In the genomic region with DNA sequence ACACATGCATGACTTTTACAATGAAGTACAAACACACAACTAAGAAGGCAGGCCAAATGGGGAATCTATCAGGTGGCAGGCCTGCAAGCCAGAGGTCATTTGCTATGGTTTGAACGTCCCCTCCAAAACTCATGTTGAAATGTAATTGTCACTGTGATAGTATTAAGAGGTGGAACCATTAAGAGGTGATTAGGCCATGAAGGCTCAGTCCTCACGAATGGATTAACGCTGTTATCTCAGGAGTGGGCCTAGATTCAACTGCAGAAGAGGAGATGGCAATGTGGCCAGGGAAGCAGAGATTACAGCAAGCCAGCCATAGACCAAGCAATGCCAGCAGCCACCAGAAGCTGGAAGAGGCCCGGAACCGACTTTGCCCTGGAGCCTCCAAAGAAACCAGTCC, we compare ENCODE assay signal across 29 cellular contexts. TPM values are rescaled to one million over a fixed set of nuclear protein-coding genes. Genes with fewer than 3 reads are reported as not detected.
DNase-seq lines count a peak whose midpoint lies in the region; ATAC-seq and TF ChIP-seq lines count a peak whose summit lies in the region.
"Had no signal": no experiment of that assay in that cellular context is flagged by ENCODE, and none has a peak within 500 bp of the region (broad histone marks: within the 10 kb centered on the region; RNA-seq: fewer than 3 reads in every experiment).

No MANE protein-coding gene starts in this region.

- H3K4me1 ChIP-seq in heart right ventricle: peaks cover 0 to 19% (median 3%) of the 10 kb centered on the region in 9 donors
- H3K4me1 ChIP-seq: BE2C had no signal

- no peaks in the 10 kb centered on the region for H3K36me3 Mint-ChIP-seq in nephron progenitor cell (ENCODE audit: low read depth)
- H3K36me3 Mint-ChIP-seq in activated T-helper 17 cell treated with anti-CD3 and anti-CD28 coated beads, Interleukin-2, amount 50 U/mL, for 72 hours (ENCODE audit: low read depth): peaks cover 5% of the 10 kb centered on the region
- H3K36me3 Mint-ChIP-seq: CD14-positive monocyte had no signal

- DNase-seq in Right ventricle myocardium inferior (ENCODE audit: missing footprints): no peak
- DNase-seq in cardiac septum (ENCODE audit: low spot score): no peak
- DNase-seq in heart right ventricle: no peak
- no peak for DNase-seq in nephron progenitor cell
- no peak for DNase-seq in middle frontal gyrus (ENCODE audit: extremely low spot score, low spot score)
- no peak for DNase-seq in SW480 (ENCODE audit: low spot score)
- DNase-seq: 8988T; ACHN; BE2C; CD8-positive, alpha-beta memory T cell; DMS 273 treated with DMSO at 0.1 percent for 48 hours; DMS79; EL; GDM1; MM.1S; NCI-H2029; NCI-H446; NCI-H524 treated with DMSO at 0.1 percent for 48 hours; NCI-H774; PC-9; SHP77 had no signal

- peak overlapping the region; percentile 39 for H3K27ac Mint-ChIP-seq in nephron progenitor cell
- H3K27ac Mint-ChIP-seq in activated T-helper 17 cell treated with anti-CD3 and anti-CD28 coated beads, Interleukin-2, amount 50 U/mL, for 72 hours: no peak overlapping the region
- H3K27ac Mint-ChIP-seq: CD8-positive, alpha-beta memory T cell had no signal

- peak; percentile 38 for ATAC-seq in Right ventricle myocardium inferior
- ATAC-seq in heart right ventricle: peak in 5 of 8 donors; percentile 12 to 64 (median 14)
- no peak for ATAC-seq in activated T-helper 17 cell treated with anti-CD3 and anti-CD28 coated beads, Interleukin-2, amount 50 U/mL, for 72 hours (replicated peaks)
- no peak for ATAC-seq in GM18517 (IDR thresholded peaks at IDR 0.05; ENCODE audit: unreplicated experiment)
- ATAC-seq: GM12878, HCT116 had no signal

- H3K27me3 Mint-ChIP-seq in nephron progenitor cell (ENCODE audit: low read depth, poor library complexity): no peaks in the 10 kb centered on the region
- no peaks in the 10 kb centered on the region for H3K27me3 Mint-ChIP-seq in activated T-helper 17 cell treated with anti-CD3 and anti-CD28 coated beads, Interleukin-2, amount 50 U/mL, for 72 hours
- H3K27me3 Mint-ChIP-seq: CD8-positive, alpha-beta memory T cell; IgD-negative memory B cell had no signal

- TF ChIP-seq CTCF in heart right ventricle (IDR thresholded peaks at IDR 0.05) (no peak), nephron progenitor cell (IDR thresholded peaks at IDR 0.05) (no peak)

- WGBS in heart right ventricle, 2 donors: 42 to 60% methylated on average over 5 of the region's 5 CpGs

- peaks cover 6% of the 10 kb centered on the region for H3K4me1 Mint-ChIP-seq in nephron progenitor cell
- H3K4me1 Mint-ChIP-seq in activated T-helper 17 cell treated with anti-CD3 and anti-CD28 coated beads, Interleukin-2, amount 50 U/mL, for 72 hours: no peaks in the 10 kb centered on the region

- no peaks in the 10 kb centered on the region for H3K9me3 Mint-ChIP-seq in nephron progenitor cell
- H3K9me3 Mint-ChIP-seq in activated T-helper 17 cell treated with anti-CD3 and anti-CD28 coated beads, Interleukin-2, amount 50 U/mL, for 72 hours: no peaks in the 10 kb centered on the region
- H3K9me3 Mint-ChIP-seq: CD8-positive, alpha-beta memory T cell; IgD-negative memory B cell had no signal

- H3K36me3 ChIP-seq in heart right ventricle: no peaks in the 10 kb centered on the region
- H3K36me3 ChIP-seq: BE2C had no signal

- intact Hi-C loops in Right ventricle myocardium inferior (cut with DNase I): no loop called here
- intact Hi-C loops in cardiac septum (cut with DNase I): no loop called here
- intact Hi-C loops in heart right ventricle (cut with DNase I): no loop called here

- no peaks in the 10 kb centered on the region for H3K27me3 ChIP-seq in heart right ventricle
- H3K27me3 ChIP-seq: BE2C had no signal

- H3K27ac ChIP-seq in heart right ventricle: no peak overlapping the region
- H3K27ac ChIP-seq: HL-60, KMS-11, PC-9 had no signal

- H3K9me3 ChIP-seq in heart right ventricle: no peaks in the 10 kb centered on the region
- H3K9me3 ChIP-seq: BE2C had no signal

- H3K4me3 Mint-ChIP-seq in nephron progenitor cell: no peak overlapping the region
- no peak overlapping the region for H3K4me3 Mint-ChIP-seq in activated T-helper 17 cell treated with anti-CD3 and anti-CD28 coated beads, Interleukin-2, amount 50 U/mL, for 72 hours
- H3K4me3 Mint-ChIP-seq: CD14-positive monocyte; CD8-positive, alpha-beta memory T cell; IgD-negative memory B cell had no signal

- no peak overlapping the region for H3K4me3 ChIP-seq in heart right ventricle
- H3K4me3 ChIP-seq: GM12878, PC-9 had no signal

RNA-seq across cellular contexts. Expression of a gene that starts 13.5 kb away (rescaled TPM):
- total RNA-seq in Right ventricle myocardium inferior (19.4 TPM), cardiac septum (18.6 TPM), heart right ventricle (10 to 100 TPM; 17.8 to 27.5 (median 19.8) TPM)
- 10 to 100 TPM in 1 of 2 donors, 1 to 10 TPM in 1; 9.4 to 16.8 TPM for polyA plus RNA-seq in heart right ventricle
- 10 to 100 TPM; 31.0 to 40.6 TPM for total RNA-seq in activated T-helper 17 cell treated with anti-CD3 and anti-CD28 coated beads, Interleukin-2, amount 50 U/mL, for 72 hours

RNA-seq across cellular contexts. Expression of a gene that starts 44.4 kb away (rescaled TPM):
- total RNA-seq in Right ventricle myocardium inferior: 10.7 TPM
- total RNA-seq in cardiac septum: 20.2 TPM
- 10 to 100 TPM; 12.2 to 18.0 (median 15.2) TPM for total RNA-seq in heart right ventricle
- polyA plus RNA-seq in heart right ventricle: 1 to 10 TPM; 6.0 to 9.9 TPM
- 10 to 100 TPM; 45.6 to 51.1 TPM for total RNA-seq in activated T-helper 17 cell treated with anti-CD3 and anti-CD28 coated beads, Interleukin-2, amount 50 U/mL, for 72 hours

Comparison
In these comparisons a context has a peak if more than half of its experiments do, and no peak if none do; other contexts are left out.
1. ATAC-seq: peak in Right ventricle myocardium inferior (single experiment) and heart right ventricle (5 of 8); none in activated T-helper 17 cell treated with anti-CD3 and anti-CD28 coated beads, Interleukin-2, amount 50 U/mL, for 72 hours (single experiment) and GM18517 (single experiment).